9 cellular contexts compared by ENCODE assay signal in the genomic region with DNA sequence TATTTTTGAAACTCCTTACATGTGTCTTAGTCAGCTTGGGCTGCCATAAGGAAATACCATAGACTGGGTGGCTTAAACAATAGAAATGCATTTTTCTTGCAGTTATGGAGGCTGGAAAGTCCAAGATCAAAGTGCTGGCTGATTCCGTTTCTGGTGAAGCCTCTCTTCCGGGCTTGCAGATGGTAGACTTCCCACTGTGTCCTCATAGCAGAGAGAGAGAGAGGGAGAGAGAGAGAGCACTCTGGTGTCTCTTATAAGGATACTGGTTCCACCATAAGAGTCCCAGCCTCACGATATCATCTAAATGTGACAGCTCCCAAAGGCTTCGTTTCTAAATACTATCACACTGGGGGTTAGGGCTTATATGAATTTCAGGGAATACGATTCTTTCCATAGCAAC. TPM values are rescaled to one million over a fixed set of nuclear protein-coding genes. Genes with fewer than 3 reads are reported as not detected.
DNase-seq lines count a peak whose midpoint lies in the region; ATAC-seq lines count a peak whose summit lies in the region.
"Had no signal": no experiment of that assay in that cellular context is flagged by ENCODE, and none has a peak within 500 bp of the region (broad histone marks: within the 10 kb centered on the region; RNA-seq: fewer than 3 reads in every experiment).

No MANE protein-coding gene starts in this region.

- H3K4me3 Mint-ChIP-seq in stimulated activated memory B cell treated with anti-CD40 and anti-IgM and Interleukin-4, amounts not matched to agents 10 μg/mL and 1 μg/mL and 100 μg/mL, for 72 hours, result peak overlapping the region; percentile 81
- H3K4me3 Mint-ChIP-seq: mesothelial cell of epicardium had no signal

- no peaks in the 10 kb centered on the region for H3K36me3 Mint-ChIP-seq in stimulated activated memory B cell treated with anti-CD40 and anti-IgM and Interleukin-4, amounts not matched to agents 10 μg/mL and 1 μg/mL and 100 μg/mL, for 72 hours

- no peak for ATAC-seq in stimulated activated memory B cell treated with anti-CD40 and anti-IgM and Interleukin-4, amounts not matched to agents 10 μg/mL and 1 μg/mL and 100 μg/mL, for 72 hours

- DNase-seq in NCI-H1417 (lab: John Stamatoyannopoulos, UW) (peak in 2 of 3 experiments; percentile 32 to 61), NCI-H1417 treated with DMSO at 0.1 percent for 48 hours (lab: John Stamatoyannopoulos, UW) (no peak), NCI-H460 (ENCODE audit: extremely low read depth, low read depth) (peak; percentile 7), dermis blood vessel endothelial cell (peak; percentile 63), T-helper 9 cell (no peak), putamen (ENCODE audit: low spot score) (no peak), G401 (ENCODE audit: low spot score) (no peak)

- H3K27ac Mint-ChIP-seq in stimulated activated memory B cell treated with anti-CD40 and anti-IgM and Interleukin-4, amounts not matched to agents 10 μg/mL and 1 μg/mL and 100 μg/mL, for 72 hours, result no peak overlapping the region
- H3K27ac Mint-ChIP-seq: mesothelial cell of epicardium had no signal

- peaks cover 10% of the 10 kb centered on the region for H3K27me3 Mint-ChIP-seq in stimulated activated memory B cell treated with anti-CD40 and anti-IgM and Interleukin-4, amounts not matched to agents 10 μg/mL and 1 μg/mL and 100 μg/mL, for 72 hours

- peaks cover 12% of the 10 kb centered on the region for H3K4me1 Mint-ChIP-seq in stimulated activated memory B cell treated with anti-CD40 and anti-IgM and Interleukin-4, amounts not matched to agents 10 μg/mL and 1 μg/mL and 100 μg/mL, for 72 hours
- H3K4me1 Mint-ChIP-seq: mesothelial cell of epicardium had no signal

- no peaks in the 10 kb centered on the region for H3K9me3 Mint-ChIP-seq in stimulated activated memory B cell treated with anti-CD40 and anti-IgM and Interleukin-4, amounts not matched to agents 10 μg/mL and 1 μg/mL and 100 μg/mL, for 72 hours
- H3K9me3 Mint-ChIP-seq: mesothelial cell of epicardium had no signal

- in situ Hi-C loops in G401 (cut with HindIII; ENCODE audit: low sequenced_read_pairs), result no loop called here

RNA-seq across cellular contexts. Expression of a gene that starts 39.7 kb away (rescaled TPM):
- total RNA-seq in NCI-H460 (2014; rRNA removed; shearing (Covaris generic)), result 1.3 and 1.6 TPM in 2 replicates
- polyA plus RNA-seq in NCI-H460 (2014; cell fraction: nucleus; rRNA removed), result 0.24 and 1.2 TPM in 2 replicates
- total RNA-seq in dermis blood vessel endothelial cell, result 0.14 and 1.5 TPM in 2 replicates
- not detected in 2 replicates for total RNA-seq in G401 (2014; rRNA removed; shearing (Covaris generic))

Comparison
In these comparisons a context has a peak if more than half of its experiments do, and no peak if none do; other contexts are left out.
1. DNase-seq: peak in NCI-H1417 (2 of 3), NCI-H460 (single experiment) and dermis blood vessel endothelial cell (single experiment); none in NCI-H1417 treated with DMSO at 0.1 percent for 48 hours (single experiment), T-helper 9 cell (single experiment), putamen (single experiment) and G401 (single experiment).